ENCODE assay signal across 1 cellular context in the genomic region with DNA sequence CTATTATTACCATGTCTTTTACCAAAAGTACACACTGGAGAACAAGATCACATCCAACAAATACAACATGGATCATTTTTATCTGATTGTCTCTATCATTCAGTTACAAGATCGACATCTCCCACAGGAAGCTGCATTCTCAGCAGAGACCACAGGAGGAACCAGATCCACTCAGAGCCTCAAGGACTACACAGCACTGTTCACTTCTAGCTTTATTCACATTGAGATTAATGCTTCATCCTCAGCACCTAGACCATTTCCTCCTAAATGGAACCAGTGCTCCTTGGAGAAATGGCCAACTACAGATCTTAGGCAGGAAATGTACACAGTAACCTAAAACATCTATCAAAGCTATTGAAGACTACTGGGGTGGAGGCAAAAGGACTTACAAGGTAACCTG.
TF ChIP-seq lines count a peak whose summit lies in the region.

No MANE protein-coding gene starts in this region.

TF ChIP-seq in A549, 52 proteins besides CTCF, POLR2A, EP300 and RAD21 (continued from another document):
- TF ChIP-seq, protein P1, sequence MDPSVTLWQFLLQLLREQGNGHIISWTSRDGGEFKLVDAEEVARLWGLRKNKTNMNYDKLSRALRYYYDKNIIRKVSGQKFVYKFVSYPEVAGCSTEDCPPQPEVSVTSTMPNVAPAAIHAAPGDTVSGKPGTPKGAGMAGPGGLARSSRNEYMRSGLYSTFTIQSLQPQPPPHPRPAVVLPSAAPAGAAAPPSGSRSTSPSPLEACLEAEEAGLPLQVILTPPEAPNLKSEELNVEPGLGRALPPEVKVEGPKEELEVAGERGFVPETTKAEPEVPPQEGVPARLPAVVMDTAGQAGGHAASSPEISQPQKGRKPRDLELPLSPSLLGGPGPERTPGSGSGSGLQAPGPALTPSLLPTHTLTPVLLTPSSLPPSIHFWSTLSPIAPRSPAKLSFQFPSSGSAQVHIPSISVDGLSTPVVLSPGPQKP (IDR thresholded peaks at IDR 0.05; ENCODE audit: low read depth, low read length): no peak
- no peak for TF ChIP-seq KDM1A (IDR thresholded peaks at IDR 0.05; ENCODE audit: low read depth)
